In the genomic region with DNA sequence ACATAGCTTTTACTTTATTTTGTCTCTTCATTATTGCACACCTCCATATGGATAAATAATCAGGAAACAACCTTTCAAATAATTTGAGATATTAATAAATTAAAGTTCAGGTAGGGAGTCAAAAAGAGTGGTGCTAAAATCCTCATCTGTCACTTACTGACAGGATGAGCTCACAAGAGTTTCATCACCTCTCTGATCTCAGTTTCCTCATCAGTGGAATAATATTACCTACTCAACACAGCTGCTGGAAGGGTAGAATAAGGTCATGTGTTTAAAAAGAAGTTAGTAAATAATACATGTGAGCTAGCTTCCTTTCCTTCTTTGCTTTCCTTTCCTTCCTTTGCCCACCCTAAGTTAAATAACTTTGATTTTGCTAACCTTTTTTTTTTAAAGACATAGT, we compare ENCODE assay signal across 14 cellular contexts.
DNase-seq lines count a peak whose midpoint lies in the region; TF ChIP-seq lines count a peak whose summit lies in the region.
"Had no signal": no experiment of that assay in that cellular context is flagged by ENCODE, and none has a peak within 500 bp of the region (broad histone marks: within the 10 kb centered on the region; RNA-seq: fewer than 3 reads in every experiment).

No MANE protein-coding gene starts in this region.

- TF ChIP-seq POLR2A in lower leg skin (IDR thresholded peaks at IDR 0.05) = no peak

- peaks cover 2% of the 10 kb centered on the region for H3K27me3 Mint-ChIP-seq in activated T-helper 1 cell treated with anti-CD3 and anti-CD28 coated beads, Interleukin-12 subunit alpha, Interleukin-12 subunit beta, Interleukin-2, Interleukin-4 antibody, amounts not matched to agents 30 ng/mL and 10 ng/mL and 1 ng/mL, durations not matched to agents 14 hours and 24 hours and 36 hours (ENCODE audit: insufficient read depth)

- no peak overlapping the region for H3K27ac Mint-ChIP-seq in activated T-helper 1 cell treated with anti-CD3 and anti-CD28 coated beads, Interleukin-12 subunit alpha, Interleukin-12 subunit beta, Interleukin-2, Interleukin-4 antibody, amounts not matched to agents 30 ng/mL and 10 ng/mL and 1 ng/mL, durations not matched to agents 14 hours and 24 hours and 36 hours

- no peaks in the 10 kb centered on the region for H3K4me1 Mint-ChIP-seq in activated T-helper 1 cell treated with anti-CD3 and anti-CD28 coated beads, Interleukin-12 subunit alpha, Interleukin-12 subunit beta, Interleukin-2, Interleukin-4 antibody, amounts not matched to agents 30 ng/mL and 10 ng/mL and 1 ng/mL, durations not matched to agents 14 hours and 24 hours and 36 hours (ENCODE audit: low read depth)

- TF ChIP-seq CTCF in lower leg skin (IDR thresholded peaks at IDR 0.05) = no peak

- intact Hi-C loops in activated T-helper 1 cell treated with anti-CD3 and anti-CD28 coated beads, Interleukin-12 subunit alpha, Interleukin-12 subunit beta, Interleukin-2, Interleukin-4 antibody, amounts not matched to agents 30 ng/mL and 10 ng/mL and 1 ng/mL, durations not matched to agents 14 hours and 24 hours and 36 hours (cut with micrococcal nuclease) = no loop called here
- intact Hi-C loops in lower leg skin (cut with DNase I; ENCODE audit: low total_unique reads) = no loop called here

- no peaks in the 10 kb centered on the region for H3K36me3 Mint-ChIP-seq in activated T-helper 1 cell treated with anti-CD3 and anti-CD28 coated beads, Interleukin-12 subunit alpha, Interleukin-12 subunit beta, Interleukin-2, Interleukin-4 antibody, amounts not matched to agents 30 ng/mL and 10 ng/mL and 1 ng/mL, durations not matched to agents 14 hours and 24 hours and 36 hours (ENCODE audit: low read depth)

- DNase-seq in LHCN-M2 (ENCODE audit: low read depth) = peak; percentile 11
- peak; percentile 12 for DNase-seq in NCI-H69 (lab: John Stamatoyannopoulos, UW)
- DNase-seq in amniotic epithelial cell (ENCODE audit: low read depth) = peak; percentile 47
- peak; percentile 46 for DNase-seq in left kidney (ENCODE audit: low read depth, low spot score)
- DNase-seq in NCI-H524 treated with DMSO at 0.1 percent for 48 hours (lab: John Stamatoyannopoulos, UW) = no peak
- DNase-seq in activated T-helper 1 cell treated with anti-CD3 and anti-CD28 coated beads, Interleukin-12 subunit alpha, Interleukin-12 subunit beta, Interleukin-2, Interleukin-4 antibody, amounts not matched to agents 30 ng/mL and 10 ng/mL and 1 ng/mL, durations not matched to agents 14 hours and 24 hours and 36 hours (ENCODE audit: low spot score) = no peak
- no peak for DNase-seq in lower leg skin (ENCODE audit: low spot score in 2 of 2)
- DNase-seq: GDM1, GM23248, NCI-H1694 treated with DMSO at 0.1 percent for 48 hours, NCI-H2227 treated with DMSO at 0.1 percent for 48 hours, Right ventricle myocardium superior, SK-N-SH had no signal

- no peaks in the 10 kb centered on the region for H3K9me3 Mint-ChIP-seq in activated T-helper 1 cell treated with anti-CD3 and anti-CD28 coated beads, Interleukin-12 subunit alpha, Interleukin-12 subunit beta, Interleukin-2, Interleukin-4 antibody, amounts not matched to agents 30 ng/mL and 10 ng/mL and 1 ng/mL, durations not matched to agents 14 hours and 24 hours and 36 hours

- H3K4me3 Mint-ChIP-seq in activated T-helper 1 cell treated with anti-CD3 and anti-CD28 coated beads, Interleukin-12 subunit alpha, Interleukin-12 subunit beta, Interleukin-2, Interleukin-4 antibody, amounts not matched to agents 30 ng/mL and 10 ng/mL and 1 ng/mL, durations not matched to agents 14 hours and 24 hours and 36 hours = no peak overlapping the region

- H3K4me3 ChIP-seq in lower leg skin (ENCODE audit: low read depth, poor library complexity, severe bottlenecking) = no peak overlapping the region
- H3K4me3 ChIP-seq: GM23248, HAP-1 had no signal

Comparison
In these comparisons a context has a peak if more than half of its experiments do, and no peak if none do; other contexts are left out.
1. DNase-seq: peak in LHCN-M2 (single experiment), NCI-H69 (single experiment), amniotic epithelial cell (single experiment) and left kidney (single experiment); none in NCI-H524 treated with DMSO at 0.1 percent for 48 hours (single experiment), activated T-helper 1 cell treated with anti-CD3 and anti-CD28 coated beads, Interleukin-12 subunit alpha, Interleukin-12 subunit beta, Interleukin-2, Interleukin-4 antibody, amounts not matched to agents 30 ng/mL and 10 ng/mL and 1 ng/mL, durations not matched to agents 14 hours and 24 hours and 36 hours (single experiment) and lower leg skin (0 of 2).